9 cellular contexts compared by ENCODE assay signal in genomic region chr20:19783966-19784401, GRCh38. TPM values are rescaled to one million over a fixed set of nuclear protein-coding genes. Genes with fewer than 3 reads are reported as not detected.
DNase-seq lines count a peak whose midpoint lies in the region; ATAC-seq and TF ChIP-seq lines count a peak whose summit lies in the region.
"Had no signal": no experiment of that assay in that cellular context is flagged by ENCODE, and none has a peak within 500 bp of the region (broad histone marks: within the 10 kb centered on the region; RNA-seq: fewer than 3 reads in every experiment).

No MANE protein-coding gene starts in this region.

- peak overlapping the region; percentile 93 for H3K27ac ChIP-seq in cardiac muscle cell

- ATAC-seq in T-helper 17 cell (no peak), GM21737 (IDR thresholded peaks at IDR 0.05; ENCODE audit: unreplicated experiment) (no peak), GM19328 (IDR thresholded peaks at IDR 0.05; ENCODE audit: unreplicated experiment) (no peak)

- TF ChIP-seq CTCF in cardiac muscle cell (IDR thresholded peaks at IDR 0.05; ENCODE audit: low read depth, low read length), result no peak

- H3K36me3 ChIP-seq in cardiac muscle cell, result no peaks in the 10 kb centered on the region

- H3K4me1 Mint-ChIP-seq in T-helper 17 cell, result peaks cover 7% of the 10 kb centered on the region

- no peaks in the 10 kb centered on the region for H3K27me3 ChIP-seq in cardiac muscle cell

- H3K4me3 Mint-ChIP-seq in T-helper 17 cell, result no peak overlapping the region

- H3K4me1 ChIP-seq in cardiac muscle cell (ENCODE audit: low read depth), result peaks cover 44% of the 10 kb centered on the region

- H3K9me3 ChIP-seq in T-helper 17 cell (ENCODE audit: control insufficient read depth, low read length, poor library complexity, severe bottlenecking) (no peaks in the 10 kb centered on the region), cardiac muscle cell (ENCODE audit: low read depth) (no peaks in the 10 kb centered on the region)

- peak; percentile 68 for DNase-seq in HS-27A (ENCODE audit: low read depth)
- DNase-seq in T-helper 17 cell, result no peak
- DNase-seq in cardiac muscle cell (ENCODE audit: low read depth in 1 of 2, low spot score in 1 of 2), result peak in 1 of 2 donors; percentile 57
- peak; percentile 53 for DNase-seq in renal cortical epithelial cell (ENCODE audit: low read depth)
- DNase-seq in activated naive CD4-positive, alpha-beta T cell treated with anti-CD3 and anti-CD28 coated beads, Interleukin-2, amount 50 U/mL, for 16 hours, result no peak
- no peak for DNase-seq in SK-N-DZ (ENCODE audit: low spot score)
- DNase-seq: naive B cell had no signal

- peaks cover 44% of the 10 kb centered on the region for H3K27me3 Mint-ChIP-seq in T-helper 17 cell

- H3K36me3 Mint-ChIP-seq in T-helper 17 cell (ENCODE audit: low read depth), result no peaks in the 10 kb centered on the region
- H3K36me3 Mint-ChIP-seq: naive B cell had no signal

- H3K4me3 ChIP-seq in cardiac muscle cell, result no peak overlapping the region

- peak overlapping the region; percentile 69 for H3K27ac Mint-ChIP-seq in T-helper 17 cell

RNA-seq across cellular contexts. Expression of gene RIN2, which starts 25.9 kb away (rescaled TPM):
- total RNA-seq in T-helper 17 cell, result 1 to 10 TPM; 1.0 to 1.2 TPM
- 33.8 and 42.4 TPM in 2 replicates for total RNA-seq in cardiac muscle cell
- polyA plus RNA-seq in cardiac muscle cell, result 18.4 and 19.9 TPM in 2 replicates
- total RNA-seq in renal cortical epithelial cell, result 56.1 and 80.6 TPM in 2 replicates
- not detected in 2 replicates for polyA plus RNA-seq in SK-N-DZ (2014; cell fraction: cytosol; rRNA removed)
- polyA plus RNA-seq in SK-N-DZ (2014; cell fraction: nucleus; rRNA removed), result not detected in 2 replicates

Comparison
In these comparisons a context has a peak if more than half of its experiments do, and no peak if none do; other contexts are left out.
1. DNase-seq: peak in HS-27A (single experiment) and renal cortical epithelial cell (single experiment); none in T-helper 17 cell (0 of 3), activated naive CD4-positive, alpha-beta T cell treated with anti-CD3 and anti-CD28 coated beads, Interleukin-2, amount 50 U/mL, for 16 hours (single experiment) and SK-N-DZ (single experiment).
2. RNA of gene RIN2, which starts 25.9 kb away (total RNA-seq): 56.1 to 80.6 TPM in renal cortical epithelial cell and 33.8 to 42.4 TPM in cardiac muscle cell; 1.0 to 1.2 TPM in T-helper 17 cell; every median in the first group is over 10 times any median in the second.